In the genomic region with DNA sequence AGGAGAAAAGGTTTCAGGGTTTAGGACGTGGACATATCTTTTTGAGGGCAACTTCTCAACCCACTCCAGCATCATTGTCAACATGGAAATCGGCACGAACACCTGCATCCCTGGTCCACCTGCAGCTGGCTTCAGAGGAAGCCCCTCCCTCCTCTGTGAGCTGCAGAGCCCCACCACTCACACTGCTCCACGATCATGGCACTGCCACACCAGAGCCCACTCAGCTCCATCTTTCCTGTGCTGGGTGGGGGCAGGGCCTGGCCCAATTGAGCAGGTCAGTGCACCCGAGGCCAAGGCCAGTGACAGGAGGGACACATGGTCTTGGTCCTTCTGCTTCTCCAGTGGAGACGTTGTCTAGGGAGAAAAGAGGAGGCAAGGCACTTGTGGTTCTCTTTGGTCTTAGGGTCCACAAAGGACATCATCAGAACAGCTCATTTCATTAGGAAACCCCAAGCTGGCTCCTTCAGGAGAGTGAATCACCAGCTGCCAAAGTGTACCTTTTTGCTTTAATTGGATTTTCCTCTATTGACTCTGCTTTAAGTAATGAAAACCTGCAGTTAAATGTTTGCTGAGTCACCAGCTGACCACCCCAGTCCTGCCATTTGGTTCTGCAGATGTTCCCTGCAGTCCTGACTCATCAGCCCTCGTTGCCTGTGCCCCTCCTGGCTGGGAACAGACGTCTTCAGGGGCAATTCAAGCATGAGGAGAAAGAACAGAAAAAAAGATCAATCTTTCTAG, we compare ENCODE assay signal across 16 cellular contexts. TPM values are rescaled to one million over a fixed set of nuclear protein-coding genes. Genes with fewer than 3 reads are reported as not detected.
A peak's percentile ranks its signal among the peaks of the same experiment; 100 is the strongest.
DNase-seq lines count a peak whose midpoint lies in the region; FAIRE-seq and TF ChIP-seq lines count a peak whose summit lies in the region.
"Had no signal": no experiment of that assay in that cellular context is flagged by ENCODE, and none has a peak within 500 bp of the region (broad histone marks: within the 10 kb centered on the region; RNA-seq: fewer than 3 reads in every experiment).

No MANE protein-coding gene starts in this region.

- DNase-seq in BJ (ENCODE audit: low read depth) (peak; percentile 12), HTR-8/SVneo (ENCODE audit: insufficient read length, low spot score) (peak; percentile 71), NCI-H82 treated with DMSO at 0.1 percent for 48 hours (lab: John Stamatoyannopoulos, UW; ENCODE audit: unreplicated experiment) (peak; percentile 75), fibroblast of the conjunctiva (ENCODE audit: low read depth) (peak; percentile 3), amygdala (lab: John Stamatoyannopoulos, UW) (no peak), T-helper 1 cell (no peak), uterus (no peak), NCI-H226 (no peak)
- DNase-seq: activated CD4-positive, alpha-beta T cell treated with anti-CD3 and anti-CD28 coated beads, Interleukin-2, amount 50 U/mL, for 4 hours; activated effector memory CD4-positive, alpha-beta T cell treated with Interleukin-2 at 50 U/mL for 16 hours; CD4-positive, alpha-beta memory T cell; stimulated activated CD4-positive, alpha-beta T cell treated with anti-CD3 and anti-CD28 coated beads, Interleukin-4, amount 100 ng/mL, for 4 hours; stimulated activated naive CD8-positive, alpha-beta T cell treated with anti-CD3 and anti-CD28 coated beads, Interleukin-15, Interleukin-2, amounts not matched to agents 100 U/mL and 50 U/mL, for 24 hours had no signal

- H3K27me3 ChIP-seq in BJ (ENCODE audit: control insufficient read depth, insufficient read depth, low read length) (no peaks in the 10 kb centered on the region), uterus (no peaks in the 10 kb centered on the region)

- H3K36me3 ChIP-seq in BJ (ENCODE audit: control insufficient read depth, insufficient read depth, low read length) = no peaks in the 10 kb centered on the region
- no peaks in the 10 kb centered on the region for H3K36me3 ChIP-seq in uterus

- H3K4me3 ChIP-seq in BJ (ENCODE audit: low read depth, low read length) (no peak overlapping the region), uterus (no peak overlapping the region)

- POLR2A ChIA-PET in BJ (lab: Charles Lee) = no interaction called here

- peak; percentile 52 for FAIRE-seq in HTR-8/SVneo (lab: Jason Lieb, UNC)
- FAIRE-seq: GM19239, H54 had no signal

- H3K9me3 ChIP-seq in uterus = no peaks in the 10 kb centered on the region

- H3K4me1 ChIP-seq in uterus = no peaks in the 10 kb centered on the region

- no peak for TF ChIP-seq POLR2A in uterus (IDR thresholded peaks at IDR 0.05)

- CTCF ChIA-PET in BJ (lab: Yijun Ruan, JAX) = no interaction called here

- no peak for TF ChIP-seq CTCF in BJ (IDR thresholded peaks at IDR 0.05; ENCODE audit: insufficient read depth, low read depth, low read length)
- no peak for TF ChIP-seq CTCF in uterus (IDR thresholded peaks at IDR 0.05)

- intact Hi-C loops in uterus (cut with DNase I; ENCODE audit: low total_unique reads) = no loop called here

- H3K27ac ChIP-seq in uterus = no peak overlapping the region
- H3K27ac ChIP-seq: KMS-11 had no signal

RNA-seq across cellular contexts. Expression of a gene that starts 56.2 kb away (rescaled TPM):
- polyA plus RNA-seq in BJ (2011; rRNA removed) = not detected in 2 replicates
- polyA minus RNA-seq in BJ (2011; rRNA and poly(A)+ RNA removed) = 0.05 TPM in 1 of 2 replicates, not detected in the other
- total RNA-seq in uterus = under 1 TPM in 2 of 4 donors, not detected in 2; 0.34 to 0.90 TPM
- total RNA-seq: CD4-positive, alpha-beta memory T cell had no signal
- polyA plus RNA-seq: CD4-positive, alpha-beta memory T cell had no signal

Comparison
In these comparisons a context has a peak if more than half of its experiments do, and no peak if none do; other contexts are left out.
1. DNase-seq: peak in BJ (single experiment), HTR-8/SVneo (single experiment), NCI-H82 treated with DMSO at 0.1 percent for 48 hours (single experiment) and fibroblast of the conjunctiva (single experiment); none in amygdala (0 of 56), T-helper 1 cell (0 of 5), uterus (0 of 2) and NCI-H226 (single experiment).